Comparison of ENCODE assay signal across 15 cellular contexts in the genomic region with DNA sequence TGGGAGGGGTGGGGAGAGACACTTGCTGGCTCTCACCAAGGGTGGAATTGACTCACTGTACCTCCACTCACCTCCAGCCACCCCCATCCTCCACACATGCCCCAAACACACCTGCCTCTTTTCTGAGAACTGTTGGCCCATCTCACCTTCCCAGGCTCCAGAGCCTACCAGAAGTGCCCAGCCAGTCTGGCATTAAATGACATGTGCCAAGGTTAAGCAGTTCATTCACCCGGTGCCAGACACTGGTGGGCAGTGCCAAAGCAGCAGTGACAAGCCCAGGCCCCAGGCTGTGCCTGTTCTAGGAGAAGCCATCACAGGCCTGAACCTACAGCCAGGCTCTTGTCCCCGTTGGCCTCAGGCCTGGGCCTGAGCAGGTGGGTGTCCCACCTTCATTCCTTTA.
"Had no signal": no experiment of that assay in that cellular context is flagged by ENCODE, and none has a peak within 500 bp of the region (broad histone marks: within the 10 kb centered on the region; RNA-seq: fewer than 3 reads in every experiment).

No MANE protein-coding gene starts in this region.

- H3K4me3 ChIP-seq: SK-N-MC, testis had no signal

- H3K27me3 ChIP-seq: testis had no signal

- H3K27ac ChIP-seq: epithelial cell of prostate, SK-N-MC, testis had no signal

- H3K27me3 Mint-ChIP-seq: activated naive CD8-positive, alpha-beta T cell; naive thymus-derived CD8-positive, alpha-beta T cell; stimulated activated naive CD8-positive, alpha-beta T cell treated with anti-CD3 and anti-CD28 coated beads, Interleukin-15, amount 100 ng/mL, for 72 hours; T-cell had no signal

- ATAC-seq: naive thymus-derived CD8-positive, alpha-beta T cell; stimulated activated naive CD8-positive, alpha-beta T cell treated with anti-CD3 and anti-CD28 coated beads, Interleukin-15, amount 100 ng/mL, for 72 hours; T-cell had no signal

- H3K9me3 ChIP-seq: testis had no signal

- H3K9me3 Mint-ChIP-seq: naive thymus-derived CD8-positive, alpha-beta T cell; stimulated activated naive CD8-positive, alpha-beta T cell treated with anti-CD3 and anti-CD28 coated beads, Interleukin-15, amount 100 ng/mL, for 72 hours; T-cell had no signal

- H3K4me3 Mint-ChIP-seq: activated naive CD8-positive, alpha-beta T cell; stimulated activated naive CD8-positive, alpha-beta T cell treated with anti-CD3 and anti-CD28 coated beads, Interleukin-15, amount 100 ng/mL, for 72 hours had no signal

- DNase-seq: activated CD4-positive, alpha-beta T cell treated with anti-CD3 and anti-CD28 coated beads for 48 hours; anterior cingulate cortex; effector memory CD4-positive, alpha-beta T cell; hypothalamus; mammary epithelial cell; naive thymus-derived CD8-positive, alpha-beta T cell; occipital lobe; stimulated activated CD4-positive, alpha-beta T cell treated with anti-CD3 and anti-CD28 coated beads, Interleukin-4, amount 100 ng/mL, for 1 hour; stimulated activated CD8-positive, alpha-beta memory T cell treated with anti-CD3 and anti-CD28 coated beads, Interleukin-4, amount 100 ng/mL, for 48 hours; stimulated activated naive CD8-positive, alpha-beta T cell treated with anti-CD3 and anti-CD28 coated beads, Interleukin-15, amount 100 ng/mL, for 72 hours; T-cell; testis had no signal
